ENCODE assay signal across 8 cellular contexts in the genomic region with DNA sequence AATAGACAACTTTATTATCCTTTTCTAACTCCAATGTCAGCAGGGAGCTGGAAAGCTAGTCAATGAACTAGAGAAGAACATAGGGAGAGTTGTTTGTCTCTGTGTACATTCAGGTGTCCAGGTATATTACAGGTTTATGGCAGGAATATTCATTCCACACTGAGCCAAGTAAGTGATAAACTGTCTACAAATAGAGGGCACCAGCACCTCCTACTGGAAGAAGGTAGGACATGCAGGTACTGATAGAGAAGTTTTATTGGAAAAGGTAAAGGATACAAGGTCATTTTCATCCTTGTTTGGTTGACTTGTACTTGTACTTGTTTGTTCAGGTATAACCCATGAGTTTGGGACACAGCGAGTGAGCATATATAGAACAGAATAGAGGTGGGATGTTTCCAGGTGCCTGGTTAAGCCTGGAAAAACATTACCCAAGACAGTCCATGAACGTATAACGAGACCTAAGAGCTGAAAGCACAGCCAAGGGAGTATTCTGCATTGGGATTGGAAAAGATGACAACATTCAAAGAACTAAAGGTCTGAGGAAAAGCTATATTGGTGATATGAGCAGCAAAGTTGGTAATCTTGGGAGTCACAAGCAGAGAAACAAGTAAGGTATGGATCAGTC.
A peak's percentile ranks its signal among the peaks of the same experiment; 100 is the strongest.
DNase-seq lines count a peak whose midpoint lies in the region; ATAC-seq and TF ChIP-seq lines count a peak whose summit lies in the region.

No MANE protein-coding gene starts in this region.

- no peaks in the 10 kb centered on the region for H3K36me3 ChIP-seq in Peyer's patch
- H3K36me3 ChIP-seq in transverse colon, result no peaks in the 10 kb centered on the region

- no peak for ATAC-seq in HG03442 (IDR thresholded peaks at IDR 0.05; ENCODE audit: unreplicated experiment)

- H3K27ac Mint-ChIP-seq in CD14-positive monocyte, result no peak overlapping the region

- TF ChIP-seq POLR2A in Peyer's patch (IDR thresholded peaks at IDR 0.05) (no peak), transverse colon (IDR thresholded peaks at IDR 0.05) (no peak), lower leg skin (IDR thresholded peaks at IDR 0.05) (no peak)

- TF ChIP-seq CTCF in CD14-positive monocyte (IDR thresholded peaks at IDR 0.05) (peak; percentile 53), GM13976 (IDR thresholded peaks at IDR 0.05; ENCODE audit: borderline replicate concordance, control extremely low read depth, extremely low read depth, insufficient read depth, missing control alignments) (peak; percentile 16), Peyer's patch (IDR thresholded peaks at IDR 0.05) (peak in 5 of 6 experiments; percentile 34 to 71 (median 62)), fibroblast of the aortic adventitia (IDR thresholded peaks at IDR 0.05; ENCODE audit: insufficient read depth, low read length) (peak; percentile 75), transverse colon (IDR thresholded peaks at IDR 0.05) (peak; percentile 32 to 67 (median 54)), lower leg skin (IDR thresholded peaks at IDR 0.05) (no peak)

- H3K27me3 Mint-ChIP-seq in CD14-positive monocyte (ENCODE audit: low read depth in 3 of 3), result no peaks in the 10 kb centered on the region

- in situ Hi-C loops in GM13976 (cut with MboI; ENCODE audit: low sequenced_read_pairs, unreplicated experiment) (no loop called here), transverse colon (cut with MboI; ENCODE audit: low pct_ligation_motif_present in 1 of 4, low pct_unique_long_range_greater_than_20kb in 1 of 4, low sequenced_read_pairs in 3 of 4) (no loop called here)

- H3K4me3 ChIP-seq in Peyer's patch, result no peak overlapping the region
- H3K4me3 ChIP-seq in fibroblast of the aortic adventitia (ENCODE audit: low read depth, low read length), result no peak overlapping the region
- H3K4me3 ChIP-seq in transverse colon, result no peak overlapping the region
- H3K4me3 ChIP-seq in lower leg skin (ENCODE audit: low read depth, poor library complexity, severe bottlenecking), result no peak overlapping the region

- no peak overlapping the region for H3K4me3 Mint-ChIP-seq in CD14-positive monocyte

- WGBS in transverse colon (ENCODE audit: low coverage in 1 of 2), 2 donors, result 60 to 66% methylated on average over 3 of the region's 3 CpGs
- WGBS in lower leg skin, 2 donors, result 74 to 82% methylated on average over 3 of the region's 3 CpGs

- TF ChIP-seq EP300 in transverse colon (IDR thresholded peaks at IDR 0.05; ENCODE audit: low read depth), result no peak

- intact Hi-C loops in CD14-positive monocyte (cut with micrococcal nuclease), result no loop called here
- intact Hi-C loops in transverse colon (cut with DNase I; ENCODE audit: low total_unique reads), result no loop called here
- intact Hi-C loops in lower leg skin (cut with DNase I; ENCODE audit: low total_unique reads), result no loop called here

- no peaks in the 10 kb centered on the region for H3K4me1 ChIP-seq in Peyer's patch
- no peaks in the 10 kb centered on the region for H3K4me1 ChIP-seq in transverse colon

- H3K27me3 ChIP-seq in Peyer's patch (no peaks in the 10 kb centered on the region), transverse colon (no peaks in the 10 kb centered on the region)

- H3K4me1 Mint-ChIP-seq in CD14-positive monocyte, result no peaks in the 10 kb centered on the region

- H3K27ac ChIP-seq in Peyer's patch (no peak overlapping the region), transverse colon (no peak overlapping the region)

- no peaks in the 10 kb centered on the region for H3K36me3 Mint-ChIP-seq in CD14-positive monocyte

- H3K9me3 Mint-ChIP-seq in CD14-positive monocyte, result peaks cover 0 to 1% (median 0%) of the 10 kb centered on the region in 7 donors

- no peak for DNase-seq in CD14-positive monocyte (ENCODE audit: low spot score)
- peak; percentile 58 for DNase-seq in GM13976 (ENCODE audit: low spot score)
- DNase-seq in Peyer's patch, result no peak
- DNase-seq in fibroblast of the aortic adventitia (ENCODE audit: low read depth), result peak; percentile 62
- peak; percentile 13 for DNase-seq in transverse colon
- DNase-seq in GM19240 (ENCODE audit: insufficient read length, low spot score), result no peak
- no peak for DNase-seq in lower leg skin (ENCODE audit: low spot score in 2 of 2)

- H3K9me3 ChIP-seq in Peyer's patch (no peaks in the 10 kb centered on the region), transverse colon (peaks cover 0 to 2% of the 10 kb centered on the region in 2 donors)

Comparison
In these comparisons a context has a peak if more than half of its experiments do, and no peak if none do; other contexts are left out.
1. DNase-seq: peak in GM13976 (single experiment), fibroblast of the aortic adventitia (single experiment) and transverse colon (single experiment); none in CD14-positive monocyte (single experiment), Peyer's patch (0 of 3), GM19240 (single experiment) and lower leg skin (0 of 2).
2. CTCF ChIP-seq: peak in CD14-positive monocyte (single experiment), GM13976 (single experiment), Peyer's patch (5 of 6), fibroblast of the aortic adventitia (single experiment) and transverse colon (5 of 5); none in lower leg skin (0 of 3).